ENCODE assay signal across 1 cellular context in genomic region chr5:55634866-55635265, GRCh38.
TF ChIP-seq lines count a peak whose summit lies in the region.

No MANE protein-coding gene starts in this region.

TF ChIP-seq in HepG2, 621 proteins besides CTCF, POLR2A, EP300 and RAD21:
- TF ChIP-seq FOXP4 (CRISPR knock-in tag; IDR thresholded peaks at IDR 0.05) (no peak), TOPORS (CRISPR knock-in tag; IDR thresholded peaks at IDR 0.05) (no peak), CENPBD1 (CRISPR knock-in tag; IDR thresholded peaks at IDR 0.05; ENCODE audit: borderline replicate concordance, low read depth) (no peak), ATF7-NPFF (CRISPR knock-in tag; IDR thresholded peaks at IDR 0.05; ENCODE audit: low read depth) (no peak), ZNF746 (CRISPR knock-in tag; IDR thresholded peaks at IDR 0.05) (no peak), RAD51 (IDR thresholded peaks at IDR 0.05; ENCODE audit: borderline replicate concordance) (no peak), ETV6 (CRISPR knock-in tag; conservative IDR thresholded peaks at IDR 0.05) (no peak), ZNF878 (CRISPR knock-in tag; IDR thresholded peaks at IDR 0.05) (no peak)
- TF ChIP-seq, protein P1, sequence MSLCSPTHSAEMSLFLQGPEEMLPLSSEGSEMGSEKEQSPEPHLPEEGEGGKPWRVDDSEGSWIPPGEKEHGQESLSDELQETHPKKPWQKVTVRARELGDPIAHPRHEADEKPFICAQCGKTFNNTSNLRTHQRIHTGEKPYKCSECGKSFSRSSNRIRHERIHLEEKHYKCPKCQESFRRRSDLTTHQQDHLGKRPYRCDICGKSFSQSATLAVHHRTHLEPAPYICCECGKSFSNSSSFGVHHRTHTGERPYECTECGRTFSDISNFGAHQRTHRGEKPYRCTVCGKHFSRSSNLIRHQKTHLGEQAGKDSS (CRISPR knock-in tag; IDR thresholded peaks at IDR 0.05; ENCODE audit: borderline replicate concordance, low read depth), result no peak
- TF ChIP-seq, protein P2, sequence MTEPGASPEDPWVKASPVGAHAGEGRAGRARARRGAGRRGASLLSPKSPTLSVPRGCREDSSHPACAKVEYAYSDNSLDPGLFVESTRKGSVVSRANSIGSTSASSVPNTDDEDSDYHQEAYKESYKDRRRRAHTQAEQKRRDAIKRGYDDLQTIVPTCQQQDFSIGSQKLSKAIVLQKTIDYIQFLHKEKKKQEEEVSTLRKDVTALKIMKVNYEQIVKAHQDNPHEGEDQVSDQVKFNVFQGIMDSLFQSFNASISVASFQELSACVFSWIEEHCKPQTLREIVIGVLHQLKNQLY (CRISPR knock-in tag; IDR thresholded peaks at IDR 0.05), result no peak
- TF ChIP-seq, protein P3, sequence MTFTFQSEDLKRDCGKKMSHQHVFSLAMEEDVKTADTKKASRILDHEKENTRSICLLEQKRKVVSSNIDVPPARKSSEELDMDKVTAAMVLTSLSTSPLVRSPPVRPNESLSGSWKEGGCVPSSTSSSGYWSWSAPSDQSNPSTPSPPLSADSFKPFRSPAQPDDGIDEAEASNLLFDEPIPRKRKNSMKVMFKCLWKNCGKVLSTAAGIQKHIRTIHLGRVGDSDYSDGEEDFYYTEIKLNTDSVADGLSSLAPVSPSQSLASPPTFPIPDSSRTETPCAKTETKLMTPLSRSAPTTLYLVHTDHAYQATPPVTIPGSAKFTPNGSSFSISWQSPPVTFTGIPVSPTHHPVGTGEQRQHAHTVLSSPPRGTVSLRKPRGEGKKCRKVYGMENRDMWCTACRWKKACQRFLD (CRISPR knock-in tag; IDR thresholded peaks at IDR 0.05; ENCODE audit: borderline replicate concordance), result no peak
